Comparison of ENCODE assay signal across 9 cellular contexts in the genomic region with DNA sequence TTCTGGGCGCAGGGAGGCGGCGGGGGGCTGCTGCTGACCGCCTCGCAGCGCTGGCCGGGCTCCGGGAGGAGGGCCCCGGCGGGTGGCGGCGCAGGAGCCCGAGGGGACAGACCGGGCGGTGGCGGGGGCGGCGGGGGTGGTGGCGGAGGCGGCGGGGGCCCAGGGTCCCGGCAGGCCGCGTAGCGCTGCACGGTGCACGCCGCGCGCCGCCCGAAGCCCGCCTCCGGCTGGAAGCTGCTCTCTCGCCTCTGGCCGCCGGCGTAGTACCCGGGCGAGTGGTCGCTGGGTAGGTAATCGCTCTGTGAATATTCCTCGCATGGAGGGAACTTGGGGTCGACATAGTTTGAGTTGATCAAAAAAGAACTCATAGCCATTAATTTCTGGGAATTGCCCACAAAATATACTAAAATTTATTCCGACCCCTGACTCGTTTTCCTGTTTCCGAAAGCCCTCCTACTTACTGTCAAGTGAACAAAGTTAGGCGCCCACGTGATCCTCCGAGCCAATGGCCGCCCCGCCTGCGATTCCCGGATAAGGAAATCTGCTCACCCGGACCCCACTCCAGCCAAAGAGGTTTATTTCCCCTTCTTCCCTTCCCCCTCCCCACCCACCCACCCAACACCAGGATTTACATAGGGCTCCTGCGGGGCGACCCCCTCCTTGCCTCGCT. TPM values are rescaled to one million over a fixed set of nuclear protein-coding genes. Genes with fewer than 3 reads are reported as not detected.
DNase-seq lines count a peak whose midpoint lies in the region; ATAC-seq and TF ChIP-seq lines count a peak whose summit lies in the region.
"Had no signal": no experiment of that assay in that cellular context is flagged by ENCODE, and none has a peak within 500 bp of the region (broad histone marks: within the 10 kb centered on the region; RNA-seq: fewer than 3 reads in every experiment).

A gene (minus strand): TSS at position 405 of the 670 bp plus-strand sequence. CDS start 31 bp downstream, at position 374.

- H3K4me1 ChIP-seq in OCI-LY3 (ENCODE audit: low read length), result peaks cover 61% of the 10 kb centered on the region

- no peaks in the 10 kb centered on the region for H3K9me3 Mint-ChIP-seq in activated T-helper 1 cell treated with anti-CD3 and anti-CD28 coated beads, Interleukin-12 subunit alpha, Interleukin-12 subunit beta, Interleukin-2, Interleukin-4 antibody, amounts not matched to agents 30 ng/mL and 10 ng/mL and 1 ng/mL, durations not matched to agents 14 hours and 24 hours and 36 hours

- peaks cover 53% of the 10 kb centered on the region for H3K79me2 ChIP-seq in OCI-LY3 (ENCODE audit: low read length)

- H3K4me2 ChIP-seq in OCI-LY3 (ENCODE audit: low read length), result peak within 1 kb of the TSS; percentile 98

- H3K36me3 ChIP-seq in OCI-LY3 (replicated peaks; ENCODE audit: low read depth, low read length), result peaks cover 19% of the 10 kb centered on the region

- peaks cover 66% of the 10 kb centered on the region for H3K4me1 Mint-ChIP-seq in activated T-helper 1 cell treated with anti-CD3 and anti-CD28 coated beads, Interleukin-12 subunit alpha, Interleukin-12 subunit beta, Interleukin-2, Interleukin-4 antibody, amounts not matched to agents 30 ng/mL and 10 ng/mL and 1 ng/mL, durations not matched to agents 14 hours and 24 hours and 36 hours (ENCODE audit: low read depth)

- DNase-seq in DMS153 treated with DMSO at 0.1 percent for 48 hours (lab: John Stamatoyannopoulos, UW; ENCODE audit: unreplicated experiment) (peak; percentile 72), globus pallidus (ENCODE audit: low spot score) (peak; percentile 22), posterior vena cava (ENCODE audit: low spot score) (peak; percentile 94), DMS53 treated with DMSO at 0.1 percent for 48 hours (lab: John Stamatoyannopoulos, UW; ENCODE audit: unreplicated experiment) (no peak), SHP77 (lab: John Stamatoyannopoulos, UW) (no peak)
- DNase-seq in activated T-helper 1 cell treated with anti-CD3 and anti-CD28 coated beads, Interleukin-12 subunit alpha, Interleukin-12 subunit beta, Interleukin-2, Interleukin-4 antibody, amounts not matched to agents 30 ng/mL and 10 ng/mL and 1 ng/mL, durations not matched to agents 14 hours and 24 hours and 36 hours (ENCODE audit: low spot score), result peak; percentile 68

- no peak for TF ChIP-seq CTCF in OCI-LY3 (IDR thresholded peaks at IDR 0.05; ENCODE audit: low read depth, low read length)

- H2AFZ ChIP-seq in OCI-LY3 (ENCODE audit: low read depth, low read length), result no peak within 1 kb of the TSS

- H3K4me3 Mint-ChIP-seq in activated T-helper 1 cell treated with anti-CD3 and anti-CD28 coated beads, Interleukin-12 subunit alpha, Interleukin-12 subunit beta, Interleukin-2, Interleukin-4 antibody, amounts not matched to agents 30 ng/mL and 10 ng/mL and 1 ng/mL, durations not matched to agents 14 hours and 24 hours and 36 hours, result peak within 1 kb of the TSS; percentile 91

- no peaks in the 10 kb centered on the region for H4K20me1 ChIP-seq in OCI-LY3 (ENCODE audit: insufficient read depth, low read length)

- peak within 1 kb of the TSS; percentile 86 for H3K27ac Mint-ChIP-seq in activated T-helper 1 cell treated with anti-CD3 and anti-CD28 coated beads, Interleukin-12 subunit alpha, Interleukin-12 subunit beta, Interleukin-2, Interleukin-4 antibody, amounts not matched to agents 30 ng/mL and 10 ng/mL and 1 ng/mL, durations not matched to agents 14 hours and 24 hours and 36 hours

- H3K9me3 ChIP-seq in OCI-LY3 (ENCODE audit: insufficient read depth, low read length), result no peaks in the 10 kb centered on the region

- H3K4me3 ChIP-seq in OCI-LY3 (ENCODE audit: low read length), result peak within 1 kb of the TSS; percentile 90

- peaks cover 37% of the 10 kb centered on the region for H3K27me3 Mint-ChIP-seq in activated T-helper 1 cell treated with anti-CD3 and anti-CD28 coated beads, Interleukin-12 subunit alpha, Interleukin-12 subunit beta, Interleukin-2, Interleukin-4 antibody, amounts not matched to agents 30 ng/mL and 10 ng/mL and 1 ng/mL, durations not matched to agents 14 hours and 24 hours and 36 hours (ENCODE audit: insufficient read depth)

- H3K27me3 ChIP-seq in OCI-LY3 (ENCODE audit: low read depth, low read length), result no peaks in the 10 kb centered on the region

- H3K9ac ChIP-seq in OCI-LY3 (ENCODE audit: low read length), result peak within 1 kb of the TSS; percentile 99

- H3K36me3 Mint-ChIP-seq in activated T-helper 1 cell treated with anti-CD3 and anti-CD28 coated beads, Interleukin-12 subunit alpha, Interleukin-12 subunit beta, Interleukin-2, Interleukin-4 antibody, amounts not matched to agents 30 ng/mL and 10 ng/mL and 1 ng/mL, durations not matched to agents 14 hours and 24 hours and 36 hours (ENCODE audit: low read depth), result peaks cover 8% of the 10 kb centered on the region

- intact Hi-C loops in activated T-helper 1 cell treated with anti-CD3 and anti-CD28 coated beads, Interleukin-12 subunit alpha, Interleukin-12 subunit beta, Interleukin-2, Interleukin-4 antibody, amounts not matched to agents 30 ng/mL and 10 ng/mL and 1 ng/mL, durations not matched to agents 14 hours and 24 hours and 36 hours (cut with micrococcal nuclease), result loop anchor here (1.0 to 2.0 kb wide), 4 partner anchors 31 to 165 kb away; no protein-coding TSS in a partner anchor
- intact Hi-C loops in posterior vena cava (cut with DNase I), result no loop called here

- H3K27ac ChIP-seq in OCI-LY3 (ENCODE audit: low read length), result peak within 1 kb of the TSS; percentile 92
- H3K27ac ChIP-seq: HL-60 had no signal

- peak; percentile 54 for ATAC-seq in HG02588 (IDR thresholded peaks at IDR 0.05; ENCODE audit: unreplicated experiment)

RNA-seq across cellular contexts. Expression of the gene that starts here (rescaled TPM):
- 3.8 and 4.2 TPM in 2 replicates for total RNA-seq in activated T-helper 1 cell treated with anti-CD3 and anti-CD28 coated beads, Interleukin-12 subunit alpha, Interleukin-12 subunit beta, Interleukin-2, Interleukin-4 antibody, amounts not matched to agents 30 ng/mL and 10 ng/mL and 1 ng/mL, durations not matched to agents 14 hours and 24 hours and 36 hours
- total RNA-seq in posterior vena cava, result 1 to 10 TPM; 5.0 to 6.9 TPM

Comparison
In these comparisons a context has a peak if more than half of its experiments do, and no peak if none do; other contexts are left out.
1. DNase-seq: peak in DMS153 treated with DMSO at 0.1 percent for 48 hours (single experiment), activated T-helper 1 cell treated with anti-CD3 and anti-CD28 coated beads, Interleukin-12 subunit alpha, Interleukin-12 subunit beta, Interleukin-2, Interleukin-4 antibody, amounts not matched to agents 30 ng/mL and 10 ng/mL and 1 ng/mL, durations not matched to agents 14 hours and 24 hours and 36 hours (single experiment), globus pallidus (single experiment) and posterior vena cava (single experiment); none in DMS53 treated with DMSO at 0.1 percent for 48 hours (single experiment) and SHP77 (0 of 2).